Comparison of ENCODE assay signal across 10 cellular contexts in genomic region chr14:32897724-32898064, GRCh38. TPM values are rescaled to one million over a fixed set of nuclear protein-coding genes. Genes with fewer than 3 reads are reported as not detected.
A peak's percentile ranks its signal among the peaks of the same experiment; 100 is the strongest.
DNase-seq lines count a peak whose midpoint lies in the region; ATAC-seq, FAIRE-seq and TF ChIP-seq lines count a peak whose summit lies in the region.
"Had no signal": no experiment of that assay in that cellular context is flagged by ENCODE, and none has a peak within 500 bp of the region (broad histone marks: within the 10 kb centered on the region; RNA-seq: fewer than 3 reads in every experiment).

No MANE protein-coding gene starts in this region.

- no peaks in the 10 kb centered on the region for H4K20me1 ChIP-seq in KMS-11 (ENCODE audit: insufficient read depth)

- H3K4me1 ChIP-seq in KMS-11 (ENCODE audit: low read depth, poor library complexity, severe bottlenecking) = peaks cover 33% of the 10 kb centered on the region
- peaks cover 0 to 5% of the 10 kb centered on the region in 2 donors for H3K4me1 ChIP-seq in ascending aorta
- H3K4me1 ChIP-seq in kidney (ENCODE audit: control insufficient read depth in 1 of 2, insufficient read depth in 1 of 2, low read depth in 1 of 2, low read length in 2 of 2) = peaks cover 0 to 5% of the 10 kb centered on the region in 2 donors
- H3K4me1 ChIP-seq in stomach = peaks cover 0 to 5% (median 0%) of the 10 kb centered on the region in 4 donors

- intact Hi-C loops in ascending aorta (cut with DNase I) (no loop called here), kidney (cut with DNase I) (no loop called here), stomach (cut with DNase I; ENCODE audit: low total_unique reads) (no loop called here)

- no peaks in the 10 kb centered on the region for H3K4me1 Mint-ChIP-seq in progenitor cell of endocrine pancreas (ENCODE audit: low read depth)

- H3K4me3 Mint-ChIP-seq in progenitor cell of endocrine pancreas (ENCODE audit: low read depth) = no peak overlapping the region
- H3K4me3 Mint-ChIP-seq: neural crest cell had no signal

- H3K4me3 ChIP-seq in KMS-11 (IDR thresholded peaks at IDR 0.05; ENCODE audit: insufficient read depth, low read depth, low read length) (no peak overlapping the region), ascending aorta (peak overlapping the region; percentile 54 to 69), kidney (ENCODE audit: low read length in 2 of 2) (peak overlapping the region; percentile 80 to 93), stomach (peak overlapping the region; percentile 34 to 49 (median 42))

- no peak overlapping the region for H3K9ac ChIP-seq in KMS-11
- H3K9ac ChIP-seq in kidney (ENCODE audit: low read length in 2 of 2) = peak overlapping the region in 1 of 2 donors; percentile 60

- no peak for FAIRE-seq in kidney (lab: Jason Lieb, UNC)

- H3K4me2 ChIP-seq in KMS-11 = peak overlapping the region; percentile 71

- 72 to 89% (median 87%) methylated on average over 6 of the region's 6 CpGs for WGBS in stomach, 5 donors

- peak overlapping the region; percentile 83; the same call in 1 of the 2 replicates for H2AFZ ChIP-seq in KMS-11 (ENCODE audit: low read depth)

- no peaks in the 10 kb centered on the region for H3K9me3 Mint-ChIP-seq in progenitor cell of endocrine pancreas (ENCODE audit: low read depth)
- H3K9me3 Mint-ChIP-seq: neural crest cell had no signal

- H3K27me3 Mint-ChIP-seq in progenitor cell of endocrine pancreas = peaks cover 11% of the 10 kb centered on the region

- no peaks in the 10 kb centered on the region for H3K79me2 ChIP-seq in KMS-11 (ENCODE audit: insufficient read depth, low read depth)

- no peak for ATAC-seq in HG03442 (IDR thresholded peaks at IDR 0.05; ENCODE audit: unreplicated experiment)

- H3K36me3 ChIP-seq in KMS-11 (ENCODE audit: insufficient read depth) = no peaks in the 10 kb centered on the region
- H3K36me3 ChIP-seq in ascending aorta = no peaks in the 10 kb centered on the region
- no peaks in the 10 kb centered on the region for H3K36me3 ChIP-seq in kidney (ENCODE audit: control insufficient read depth in 1 of 2, insufficient read depth in 2 of 2, low read length in 2 of 2)
- no peaks in the 10 kb centered on the region for H3K36me3 ChIP-seq in stomach

- no peaks in the 10 kb centered on the region for H3K36me3 Mint-ChIP-seq in progenitor cell of endocrine pancreas (ENCODE audit: insufficient read depth)

- no peak for TF ChIP-seq EP300 in stomach (IDR thresholded peaks at IDR 0.05)

- no peak overlapping the region for H3K27ac Mint-ChIP-seq in progenitor cell of endocrine pancreas

- H3K27me3 ChIP-seq in KMS-11 (ENCODE audit: insufficient read depth, low read depth) (no peaks in the 10 kb centered on the region), ascending aorta (no peaks in the 10 kb centered on the region), stomach (no peaks in the 10 kb centered on the region)

- no peak for TF ChIP-seq CTCF in KMS-11 (conservative IDR thresholded peaks at IDR 0.05; ENCODE audit: low read depth, low read length)
- no peak for TF ChIP-seq CTCF in ascending aorta (IDR thresholded peaks at IDR 0.05)
- no peak for TF ChIP-seq CTCF in kidney (IDR thresholded peaks at IDR 0.05; ENCODE audit: borderline replicate concordance, extremely low read depth, insufficient read depth)
- no peak for TF ChIP-seq CTCF in stomach (IDR thresholded peaks at IDR 0.05)
- no peak for TF ChIP-seq CTCF in progenitor cell of endocrine pancreas (IDR thresholded peaks at IDR 0.05; ENCODE audit: unreplicated experiment)

- H3K27ac ChIP-seq in KMS-11 (no peak overlapping the region), ascending aorta (no peak overlapping the region), kidney (ENCODE audit: low read depth in 2 of 2, low read length in 2 of 2) (no peak overlapping the region), stomach (peak overlapping the region in 4 of 5 donors; percentile 53 to 81 (median 72))

- no peak for TF ChIP-seq POLR2A in stomach (IDR thresholded peaks at IDR 0.05)

- DNase-seq in ascending aorta (ENCODE audit: low spot score in 2 of 2) (no peak), kidney (no peak), stomach (no peak), cerebellar cortex (ENCODE audit: low spot score) (no peak), progenitor cell of endocrine pancreas (ENCODE audit: low spot score, unreplicated experiment) (no peak)
- DNase-seq: activated effector memory CD4-positive, alpha-beta T cell treated with Interleukin-2 at 50 U/mL for 16 hours; NCI-H1417 treated with DMSO at 0.1 percent for 48 hours had no signal

- H3K9me3 ChIP-seq in ascending aorta = no peaks in the 10 kb centered on the region
- no peaks in the 10 kb centered on the region for H3K9me3 ChIP-seq in kidney (ENCODE audit: control insufficient read depth in 1 of 2, low read length in 2 of 2)
- no peaks in the 10 kb centered on the region for H3K9me3 ChIP-seq in stomach

RNA-seq across cellular contexts. Expression of gene NPAS3, which starts 41.0 kb away (rescaled TPM):
- total RNA-seq in ascending aorta = not detected
- 5.0 TPM for total RNA-seq in kidney
- 0.82 TPM for polyA plus RNA-seq in kidney (ENCODE audit: insufficient read depth, low read depth, low replicate concordance)
- total RNA-seq in stomach = 1 to 10 TPM in 2 of 5 donors, under 1 TPM in 2, not detected in 1; under 0.01 to 7.9 (median 2.0) TPM
- polyA plus RNA-seq in stomach = 1 to 10 TPM in 1 of 3 donors, under 1 TPM in 2; 0.35 to 1.6 (median 0.76) TPM
- 5.2 and 6.1 TPM in 2 replicates for total RNA-seq in progenitor cell of endocrine pancreas

Comparison
In these comparisons a context has a peak if more than half of its experiments do, and no peak if none do; other contexts are left out.
1. H3K27ac ChIP-seq: peak in stomach (4 of 5); none in KMS-11 (single experiment), ascending aorta (0 of 2) and kidney (0 of 2).